ENCODE assay signal across 20 cellular contexts in genomic region chr12:1377681-1378080, GRCh38.
DNase-seq lines count a peak whose midpoint lies in the region; ATAC-seq, FAIRE-seq and TF ChIP-seq lines count a peak whose summit lies in the region.
"Had no signal": no experiment of that assay in that cellular context is flagged by ENCODE, and none has a peak within 500 bp of the region (broad histone marks: within the 10 kb centered on the region; RNA-seq: fewer than 3 reads in every experiment).

No MANE protein-coding gene starts in this region.

- POLR2A ChIA-PET in GM12878 (lab: Charles Lee) = no interaction called here
- POLR2A ChIA-PET in HepG2 (lab: Yijun Ruan, JAX) = no interaction called here

- RAD21 ChIA-PET in GM12878 (lab: Charles Lee; ENCODE audit: unreplicated experiment) = interaction anchor here (1.5 kb wide), 1 partner anchor 260 kb away, joined by 3 read pairs; no protein-coding TSS in a partner anchor

- H3K27ac ChIP-seq in GM12878 (ENCODE audit: control insufficient read depth, insufficient read depth) (no peak overlapping the region), HepG2 (ENCODE audit: extremely low read length, insufficient read depth, low read length) (no peak overlapping the region), right lobe of liver (peak overlapping the region; percentile 10 to 71 (median 64)), adrenal gland (no peak overlapping the region)
- H3K27ac ChIP-seq: 22Rv1; A549; BLaER1 treated with 17β-estradiol and CSF1 and Interleukin-3, amounts not matched to agents 10 nM and 100 nM; C4-2B had no signal

- TF ChIP-seq POLR2A in GM12878 (IDR thresholded peaks at IDR 0.05; ENCODE audit: low read depth, low read length) (no peak), HepG2 (IDR thresholded peaks at IDR 0.05; ENCODE audit: insufficient read depth in 1 of 2, low read depth in 2 of 2, low read length in 2 of 2) (no peak), right lobe of liver (IDR thresholded peaks at IDR 0.05) (no peak), adrenal gland (IDR thresholded peaks at IDR 0.05) (no peak)

- no peaks in the 10 kb centered on the region for H4K20me1 ChIP-seq in GM12878 (ENCODE audit: control insufficient read depth, insufficient read depth)
- H4K20me1 ChIP-seq in HepG2 (ENCODE audit: insufficient read depth, low read length) = no peaks in the 10 kb centered on the region
- H4K20me1 ChIP-seq: BLaER1 treated with 17β-estradiol and CSF1 and Interleukin-3, amounts not matched to agents 10 nM and 100 nM had no signal

- TF ChIP-seq RAD21 in GM12878 (IDR thresholded peaks at IDR 0.05; ENCODE audit: insufficient read depth, low read depth, low read length) (no peak), HepG2 (CRISPR knock-in tag; IDR thresholded peaks at IDR 0.05) (no peak)

- intact Hi-C loops in GM12878 (cut with micrococcal nuclease; ENCODE audit: unreplicated experiment) (no loop called here), HepG2 (cut with micrococcal nuclease; ENCODE audit: unreplicated experiment) (loop anchor here (1.0 kb wide), 1 partner anchor 10 kb away; no protein-coding TSS in a partner anchor), right lobe of liver (cut with DNase I) (no loop called here), adrenal gland (cut with DNase I) (no loop called here)

- H2AFZ ChIP-seq in GM12878 (ENCODE audit: control insufficient read depth, low read depth, low read length) (no peak overlapping the region), HepG2 (ENCODE audit: low read length) (no peak overlapping the region)

- H3K4me1 ChIP-seq in GM12878 (ENCODE audit: control insufficient read depth, insufficient read depth, low read length) = no peaks in the 10 kb centered on the region
- peaks cover 11% of the 10 kb centered on the region for H3K4me1 ChIP-seq in HepG2 (ENCODE audit: insufficient read depth, low read length)
- peaks cover 0 to 37% (median 6%) of the 10 kb centered on the region in 4 donors for H3K4me1 ChIP-seq in right lobe of liver
- no peaks in the 10 kb centered on the region for H3K4me1 ChIP-seq in adrenal gland (replicated peaks in 1 of 2)
- H3K4me1 ChIP-seq: A549; BLaER1 treated with 17β-estradiol and CSF1 and Interleukin-3, amounts not matched to agents 10 nM and 100 nM; Caco-2 had no signal

- H3K9ac ChIP-seq in GM12878 (ENCODE audit: control insufficient read depth, insufficient read depth, low read length) (no peak overlapping the region), HepG2 (ENCODE audit: insufficient read depth, low read depth, low read length) (no peak overlapping the region)
- H3K9ac ChIP-seq: BLaER1 treated with 17β-estradiol and CSF1 and Interleukin-3, amounts not matched to agents 10 nM and 100 nM had no signal

- no peak overlapping the region for H3K4me2 ChIP-seq in GM12878 (ENCODE audit: control insufficient read depth, insufficient read depth)
- no peak overlapping the region for H3K4me2 ChIP-seq in HepG2 (ENCODE audit: low read depth, low read length)
- H3K4me2 ChIP-seq: A549; BLaER1 treated with 17β-estradiol and CSF1 and Interleukin-3, amounts not matched to agents 10 nM and 100 nM had no signal

- in situ Hi-C loops in GM12878 (cut with MboI) = no loop called here
- in situ Hi-C loops in HepG2 (cut with HindIII; ENCODE audit: extremely low pct_ligation_motif_present, low pct_unique_long_range_greater_than_20kb) = no loop called here

- no TSS peak for BruUV-seq in GM12878 (replicated peaks; lab: Mats Ljungman, UMichigan)
- no TSS peak for BruUV-seq in HepG2 (replicated peaks; lab: Mats Ljungman, UMichigan)

- H3K36me3 ChIP-seq in GM12878 (ENCODE audit: control insufficient read depth in 2 of 2, insufficient read depth in 2 of 2, low read length in 1 of 2) (no peaks in the 10 kb centered on the region; a peak in 1 of 4 replicates), HepG2 (replicated peaks in 1 of 2; ENCODE audit: control insufficient read depth in 1 of 2, insufficient read depth in 2 of 2, low read length in 2 of 2) (peaks cover 0 to 8% of the 10 kb centered on the region in 2 experiments; a peak in 1 of 5 replicates), right lobe of liver (no peaks in the 10 kb centered on the region), adrenal gland (replicated peaks in 1 of 2) (no peaks in the 10 kb centered on the region)

- H3K27me3 ChIP-seq in GM12878 (replicated peaks in 1 of 2; ENCODE audit: control insufficient read depth in 2 of 2, insufficient read depth in 2 of 2, low read length in 1 of 2) (no peaks in the 10 kb centered on the region), HepG2 (ENCODE audit: control insufficient read depth in 1 of 2, insufficient read depth in 2 of 2, low read length in 2 of 2) (no peaks in the 10 kb centered on the region), right lobe of liver (no peaks in the 10 kb centered on the region), adrenal gland (no peaks in the 10 kb centered on the region)
- H3K27me3 ChIP-seq: BLaER1 treated with 17β-estradiol and CSF1 and Interleukin-3, amounts not matched to agents 10 nM and 100 nM had no signal

- ATAC-seq in GM12878 (no peak), HepG2 (no peak), right lobe of liver (peak; percentile 69 to 76 (median 73))
- ATAC-seq: A549; CD8-positive, alpha-beta T cell had no signal

- DNase-seq in GM12878 (ENCODE audit: low read depth, low spot score) (no peak), HepG2 (ENCODE audit: low spot score) (peak; percentile 5), right lobe of liver (no peak), adrenal gland (no peak), iPS-NIHi11 (ENCODE audit: low spot score) (no peak)
- DNase-seq: AML-193; Caco-2; Calu3; CD4-positive, alpha-beta T cell; CD8-positive, alpha-beta T cell; DMS79 treated with DMSO at 0.1 percent for 48 hours; GF-D8 had no signal

- TF ChIP-seq CTCF in GM12878 (IDR thresholded peaks at IDR 0.05 in 2 of 3, conservative IDR thresholded peaks at IDR 0.05 in 1 of 3; ENCODE audit: control insufficient read depth in 2 of 3, extremely low read depth in 1 of 3, insufficient read depth in 1 of 3, low read depth in 3 of 3, low read length in 3 of 3) = no peak
- TF ChIP-seq CTCF in HepG2 (CRISPR knock-in tag; IDR thresholded peaks at IDR 0.05) = no peak
- no peak for TF ChIP-seq CTCF in right lobe of liver (IDR thresholded peaks at IDR 0.05)
- no peak for TF ChIP-seq CTCF in adrenal gland (IDR thresholded peaks at IDR 0.05)

- 56% methylated on average over 3 of the region's 3 CpGs for WGBS in GM12878 (ENCODE audit: insufficient coverage, insufficient replicate concordance, low lambda C conversion rate, missing lambda C conversion rate)
- WGBS in HepG2 (ENCODE audit: low lambda C conversion rate) = 68% methylated on average over 3 of the region's 3 CpGs
- WGBS in right lobe of liver (ENCODE audit: insufficient coverage, low coverage, low lambda C conversion rate, missing lambda C conversion rate) = 27% methylated on average over 3 of the region's 3 CpGs
- 83 to 89% (median 86%) methylated on average over 3 of the region's 3 CpGs for WGBS in adrenal gland, 4 donors

- FAIRE-seq in GM12878 (lab: Jason Lieb, UNC) (no peak), HepG2 (lab: Jason Lieb, UNC) (no peak)
- FAIRE-seq: A549, D721Med, G401.6, GM12892, GM18507 had no signal

- no peak overlapping the region for H3K4me3 ChIP-seq in GM12878
- H3K4me3 ChIP-seq in HepG2 (replicated peaks in 1 of 3; ENCODE audit: insufficient read depth in 1 of 3, low read depth in 2 of 3, low read length in 3 of 3) = no peak overlapping the region
- H3K4me3 ChIP-seq in right lobe of liver = peak overlapping the region in 2 of 3 donors; percentile 8 to 17
- H3K4me3 ChIP-seq in adrenal gland = no peak overlapping the region
- H3K4me3 ChIP-seq: A549; BLaER1 treated with 17β-estradiol and CSF1 and Interleukin-3, amounts not matched to agents 10 nM and 100 nM had no signal

- H3K9me3 ChIP-seq in GM12878 (replicated peaks; ENCODE audit: control insufficient read depth, insufficient read depth, low read length) (no peaks in the 10 kb centered on the region), HepG2 (ENCODE audit: low read length) (no peaks in the 10 kb centered on the region), right lobe of liver (no peaks in the 10 kb centered on the region), adrenal gland (replicated peaks in 1 of 3) (no peaks in the 10 kb centered on the region)
- H3K9me3 ChIP-seq: A549, Caco-2 had no signal

- H3K79me2 ChIP-seq in GM12878 (ENCODE audit: control insufficient read depth, insufficient read depth, low read length) = no peaks in the 10 kb centered on the region
- no peaks in the 10 kb centered on the region for H3K79me2 ChIP-seq in HepG2 (ENCODE audit: insufficient read depth, low read length)

- SMC1A ChIA-PET in GM12878 (lab: Charles Lee; ENCODE audit: uncharacterized antibody, unreplicated experiment) = interaction anchor here (0.7 to 1.3 kb wide), 2 partner anchors 60 to 206 kb away, joined by 3 read pairs; no protein-coding TSS in a partner anchor

- no peak for TF ChIP-seq EP300 in GM12878 (IDR thresholded peaks at IDR 0.05; ENCODE audit: borderline replicate concordance in 1 of 2, control insufficient read depth in 1 of 2, low read depth in 2 of 2, low read length in 2 of 2)
- no peak for TF ChIP-seq EP300 in HepG2 (IDR thresholded peaks at IDR 0.05; ENCODE audit: low read depth in 2 of 2, low read length in 2 of 2)
- no peak for TF ChIP-seq EP300 in HepG2 (CRISPR knock-in tag; IDR thresholded peaks at IDR 0.05; ENCODE audit: borderline replicate concordance)

- CTCF ChIA-PET in GM12878 (lab: Yijun Ruan, JAX) = interaction anchor here (1.6 kb wide), 1 partner anchor 260 kb away, joined by 3 read pairs; no protein-coding TSS in a partner anchor
- CTCF ChIA-PET in HepG2 (lab: Yijun Ruan, JAX; ENCODE audit: low intra/inter-chr PET ratio, low total read pairs) = no interaction called here

TF ChIP-seq in GM12878, 131 proteins besides CTCF, POLR2A, EP300 and RAD21:
- TF ChIP-seq TBL1XR1 (IDR thresholded peaks at IDR 0.05; ENCODE audit: low read depth, low read length) = no peak
- TF ChIP-seq RUNX3 (IDR thresholded peaks at IDR 0.05; ENCODE audit: low read length) = peak; percentile 4; the same call in 1 of the 2 replicates
TF ChIP-seq in GM12878: peak in this region for 1.

TF ChIP-seq in HepG2, 621 proteins besides CTCF, POLR2A, EP300 and RAD21 (continues in another document):
- TF ChIP-seq, protein P1, sequence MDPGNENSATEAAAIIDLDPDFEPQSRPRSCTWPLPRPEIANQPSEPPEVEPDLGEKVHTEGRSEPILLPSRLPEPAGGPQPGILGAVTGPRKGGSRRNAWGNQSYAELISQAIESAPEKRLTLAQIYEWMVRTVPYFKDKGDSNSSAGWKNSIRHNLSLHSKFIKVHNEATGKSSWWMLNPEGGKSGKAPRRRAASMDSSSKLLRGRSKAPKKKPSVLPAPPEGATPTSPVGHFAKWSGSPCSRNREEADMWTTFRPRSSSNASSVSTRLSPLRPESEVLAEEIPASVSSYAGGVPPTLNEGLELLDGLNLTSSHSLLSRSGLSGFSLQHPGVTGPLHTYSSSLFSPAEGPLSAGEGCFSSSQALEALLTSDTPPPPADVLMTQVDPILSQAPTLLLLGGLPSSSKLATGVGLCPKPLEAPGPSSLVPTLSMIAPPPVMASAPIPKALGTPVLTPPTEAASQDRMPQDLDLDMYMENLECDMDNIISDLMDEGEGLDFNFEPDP (CRISPR knock-in tag; conservative IDR thresholded peaks at IDR 0.05) = no peak
- TF ChIP-seq ZFAT (CRISPR knock-in tag; conservative IDR thresholded peaks at IDR 0.05) (no peak), ZBTB3 (CRISPR knock-in tag; IDR thresholded peaks at IDR 0.05; ENCODE audit: borderline replicate concordance, low read depth) (no peak), ZNF383 (CRISPR knock-in tag; IDR thresholded peaks at IDR 0.05; ENCODE audit: borderline replicate concordance) (no peak)

Comparison
In these comparisons a context has a peak if more than half of its experiments do, and no peak if none do; other contexts are left out.
1. ATAC-seq: peak in right lobe of liver (4 of 4); none in GM12878 (single experiment) and HepG2 (single experiment).
2. H3K27ac ChIP-seq: peak in right lobe of liver (3 of 3); none in GM12878 (single experiment), HepG2 (single experiment) and adrenal gland (0 of 5).
3. H3K4me3 ChIP-seq: peak in right lobe of liver (2 of 3); none in GM12878 (single experiment), HepG2 (0 of 3) and adrenal gland (0 of 4).